30 cellular contexts compared by ENCODE assay signal in genomic region chr2:207967121-207967520, GRCh38.
"Had no signal": no experiment of that assay in that cellular context is flagged by ENCODE, and none has a peak within 500 bp of the region (broad histone marks: within the 10 kb centered on the region; RNA-seq: fewer than 3 reads in every experiment).

No MANE protein-coding gene starts in this region.

- H3K4me3 ChIP-seq: ovary, prostate gland, skin epidermis, testis, transverse colon had no signal

- H3K27ac Mint-ChIP-seq: activated CD4-positive, alpha-beta memory T cell treated with anti-CD3 and anti-CD28 coated beads for 36 hours; activated T-cell treated with anti-CD3 and anti-CD28 coated beads, Interleukin-2, amount 50 U/mL, for 24 hours; nephron had no signal

- DNase-seq: activated CD4-positive, alpha-beta memory T cell treated with anti-CD3 and anti-CD28 coated beads for 36 hours; activated CD4-positive, alpha-beta T cell treated with anti-CD3 and anti-CD28 coated beads for 48 hours; activated CD8-positive, alpha-beta memory T cell treated with anti-CD3 and anti-CD28 coated beads, Interleukin-2, amount 50 U/mL, for 48 hours; activated gamma-delta T cell; activated naive CD4-positive, alpha-beta T cell treated with anti-CD3 and anti-CD28 coated beads, Interleukin-2, amount 50 U/mL, for 16 hours; activated T-cell treated with anti-CD3 and anti-CD28 coated beads, Interleukin-2, amount 50 U/mL, for 24 hours; amniotic stem cell; brain microvascular endothelial cell; cortex of kidney; effector memory CD8-positive, alpha-beta T cell; foreskin fibroblast; head of caudate nucleus; hippocampal formation; left cardiac atrium; left ventricle myocardium superior; ovary; retina; stimulated activated CD4-positive, alpha-beta T cell treated with anti-CD3 and anti-CD28 coated beads, Interleukin-12 subunit alpha, Interleukin-12 subunit beta, amount 100 ng/mL, for 4 hours; stimulated activated CD4-positive, alpha-beta T cell treated with anti-CD3 and anti-CD28 coated beads, Interleukin-4, amount 100 ng/mL, for 1 hour; stimulated activated naive CD8-positive, alpha-beta T cell treated with anti-CD3 and anti-CD28 coated beads, Interleukin-15, Interleukin-2, amounts not matched to agents 100 U/mL and 50 U/mL, for 24 hours; testis; transverse colon had no signal

- H3K27me3 Mint-ChIP-seq: activated CD4-positive, alpha-beta memory T cell treated with anti-CD3 and anti-CD28 coated beads for 36 hours; activated T-cell treated with anti-CD3 and anti-CD28 coated beads, Interleukin-2, amount 50 U/mL, for 24 hours; effector memory CD8-positive, alpha-beta T cell had no signal

- H3K4me3 Mint-ChIP-seq: activated CD4-positive, alpha-beta memory T cell treated with anti-CD3 and anti-CD28 coated beads for 36 hours; activated T-cell treated with anti-CD3 and anti-CD28 coated beads, Interleukin-2, amount 50 U/mL, for 24 hours; effector memory CD8-positive, alpha-beta T cell; nephron had no signal

- H3K4me1 ChIP-seq: testis had no signal

- H3K36me3 ChIP-seq: brain microvascular endothelial cell, ovary, prostate gland, transverse colon had no signal

- ATAC-seq: effector memory CD8-positive, alpha-beta T cell; esophagus mucosa; left cardiac atrium; left ventricle myocardium superior; sciatic nerve; stimulated activated naive CD8-positive, alpha-beta T cell treated with anti-CD3 and anti-CD28 coated beads, Interleukin-15, Interleukin-2, amounts not matched to agents 100 U/mL and 50 U/mL, for 24 hours had no signal

- H3K9me3 ChIP-seq: ovary, prostate gland, testis had no signal

- H3K27me3 ChIP-seq: brain microvascular endothelial cell, ovary, testis, transverse colon had no signal

- H3K27ac ChIP-seq: brain microvascular endothelial cell, ovary, prostate gland, skin epidermis, testis, transverse colon had no signal

- FAIRE-seq: astrocyte, keratinocyte, urothelium cell line had no signal
